ENCODE assay signal across 19 cellular contexts in genomic region chr6:15194453-15194852, GRCh38. TPM values are rescaled to one million over a fixed set of nuclear protein-coding genes. Genes with fewer than 3 reads are reported as not detected.
DNase-seq lines count a peak whose midpoint lies in the region; ATAC-seq and TF ChIP-seq lines count a peak whose summit lies in the region.
"Had no signal": no experiment of that assay in that cellular context is flagged by ENCODE, and none has a peak within 500 bp of the region (broad histone marks: within the 10 kb centered on the region; RNA-seq: fewer than 3 reads in every experiment).

No MANE protein-coding gene starts in this region.

- intact Hi-C loops in lower lobe of right lung (cut with DNase I): no loop called here

- no peaks in the 10 kb centered on the region for H3K27me3 ChIP-seq in lower lobe of right lung (ENCODE audit: low read depth)
- H3K27me3 ChIP-seq: BLaER1 treated with 17β-estradiol and CSF1 and Interleukin-3, amounts not matched to agents 10 nM and 100 nM; SJSA1 had no signal

- peak; percentile 29 for DNase-seq in GF-D8 (lab: John Stamatoyannopoulos, UW)
- peak; percentile 82 for DNase-seq in MV-4-11 (lab: John Stamatoyannopoulos, UW)
- DNase-seq in OCI-M1 (lab: John Stamatoyannopoulos, UW): peak; percentile 33
- no peak for DNase-seq in lower lobe of right lung
- no peak for DNase-seq in iPS-NIHi11 (ENCODE audit: low spot score)
- DNase-seq in stimulated activated naive CD8-positive, alpha-beta T cell treated with anti-CD3 and anti-CD28 coated beads, Interleukin-15, Interleukin-2, amounts not matched to agents 100 U/mL and 50 U/mL, for 24 hours: no peak
- no peak for DNase-seq in RKO (ENCODE audit: low spot score)
- DNase-seq in activated gamma-delta T cell (lab: John Stamatoyannopoulos, UW): no peak
- DNase-seq: DMS79 treated with DMSO at 0.1 percent for 48 hours, H7, NCI-H1105 treated with DMSO at 0.1 percent for 48 hours, NCI-H1694, NCI-H2107, NCI-H2227 treated with DMSO at 0.1 percent for 48 hours, NCI-H510A treated with DMSO at 0.1 percent for 48 hours had no signal

- no peaks in the 10 kb centered on the region for H3K36me3 ChIP-seq in lower lobe of right lung
- H3K36me3 ChIP-seq: BLaER1 treated with 17β-estradiol and CSF1 and Interleukin-3, amounts not matched to agents 10 nM and 100 nM; SJSA1 had no signal

- ATAC-seq in lower lobe of right lung: peak; percentile 59 to 72
- ATAC-seq in stimulated activated naive CD8-positive, alpha-beta T cell treated with anti-CD3 and anti-CD28 coated beads, Interleukin-15, Interleukin-2, amounts not matched to agents 100 U/mL and 50 U/mL, for 24 hours: no peak
- ATAC-seq: A549 had no signal

- H3K4me1 ChIP-seq in lower lobe of right lung: peaks cover 7% of the 10 kb centered on the region
- H3K4me1 ChIP-seq: A549, SJSA1 had no signal

- no peak for TF ChIP-seq CTCF in lower lobe of right lung (IDR thresholded peaks at IDR 0.05)

- H3K27ac ChIP-seq in lower lobe of right lung: no peak overlapping the region
- H3K27ac ChIP-seq: A549, RWPE1, SJSA1 had no signal

- no peak overlapping the region for H3K4me3 ChIP-seq in lower lobe of right lung
- H3K4me3 ChIP-seq: A549; BLaER1 treated with 17β-estradiol and CSF1 and Interleukin-3, amounts not matched to agents 10 nM and 100 nM; SJSA1 had no signal

- no peaks in the 10 kb centered on the region for H3K9me3 ChIP-seq in lower lobe of right lung
- H3K9me3 ChIP-seq: A549; BLaER1 treated with 17β-estradiol and CSF1 and Interleukin-3, amounts not matched to agents 10 nM and 100 nM; SJSA1 had no signal

RNA-seq across cellular contexts. Expression of gene JARID2, which starts 51.4 kb away (rescaled TPM):
- 16.0 TPM for total RNA-seq in lower lobe of right lung

Comparison
In these comparisons a context has a peak if more than half of its experiments do, and no peak if none do; other contexts are left out.
1. DNase-seq: peak in GF-D8 (single experiment), MV-4-11 (single experiment) and OCI-M1 (single experiment); none in lower lobe of right lung (single experiment), iPS-NIHi11 (single experiment), stimulated activated naive CD8-positive, alpha-beta T cell treated with anti-CD3 and anti-CD28 coated beads, Interleukin-15, Interleukin-2, amounts not matched to agents 100 U/mL and 50 U/mL, for 24 hours (single experiment), RKO (single experiment) and activated gamma-delta T cell (single experiment).